Comparison of ENCODE assay signal across 21 cellular contexts in the genomic region with DNA sequence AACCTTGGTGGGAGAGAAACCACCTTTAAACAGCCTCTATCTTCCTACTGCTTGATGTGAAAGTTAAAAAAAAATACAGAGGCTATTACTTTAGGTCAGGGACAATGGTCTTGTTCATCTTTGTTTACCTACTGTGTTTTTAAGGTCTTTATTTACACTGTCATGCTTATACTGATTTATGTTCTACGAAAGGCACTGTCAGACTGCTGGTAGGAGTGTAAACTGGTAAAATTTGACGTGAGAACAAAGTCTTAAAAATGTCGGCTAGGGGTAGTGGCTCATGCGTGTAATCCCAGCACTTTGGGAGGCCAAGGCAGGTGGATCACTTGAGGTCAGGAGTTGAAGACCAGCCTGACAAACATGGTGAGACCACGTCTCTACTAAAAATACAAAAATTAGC. TPM values are rescaled to one million over a fixed set of nuclear protein-coding genes. Genes with fewer than 3 reads are reported as not detected.
A peak's percentile ranks its signal among the peaks of the same experiment; 100 is the strongest.
DNase-seq lines count a peak whose midpoint lies in the region; FAIRE-seq and TF ChIP-seq lines count a peak whose summit lies in the region.
"Had no signal": no experiment of that assay in that cellular context is flagged by ENCODE, and none has a peak within 500 bp of the region (broad histone marks: within the 10 kb centered on the region; RNA-seq: fewer than 3 reads in every experiment).

No MANE protein-coding gene starts in this region.

- H3K4me1 ChIP-seq in HAP-1 (peaks cover 5% of the 10 kb centered on the region; the same call in 1 of the 2 replicates), esophagus squamous epithelium (no peaks in the 10 kb centered on the region)
- H3K4me1 ChIP-seq: BLaER1, Caco-2 had no signal

- no peak for TF ChIP-seq POLR2A in esophagus squamous epithelium (IDR thresholded peaks at IDR 0.05)

- peak; percentile 9 for FAIRE-seq in islet of Langerhans (lab: Jason Lieb, UNC)
- FAIRE-seq: GM12891, H1 had no signal

- no peaks in the 10 kb centered on the region for H3K27me3 ChIP-seq in HAP-1 (ENCODE audit: low read depth)
- no peaks in the 10 kb centered on the region for H3K27me3 ChIP-seq in esophagus squamous epithelium
- H3K27me3 ChIP-seq: BLaER1 had no signal

- TF ChIP-seq CTCF in LNCaP clone FGC (IDR thresholded peaks at IDR 0.05; ENCODE audit: control insufficient read depth, extremely low read depth, insufficient read depth) (no peak), GM13977 (IDR thresholded peaks at IDR 0.05; ENCODE audit: extremely low read depth, insufficient read depth, missing control alignments) (no peak), esophagus squamous epithelium (IDR thresholded peaks at IDR 0.05) (no peak)

- WGBS in esophagus squamous epithelium, 2 donors: 59 to 76% methylated on average over 2 to 5 of the region's 5 CpGs

- intact Hi-C loops in esophagus squamous epithelium (cut with DNase I): no loop called here

- DNase-seq in NCI-H345 (lab: John Stamatoyannopoulos, UW) (peak; percentile 6), NCI-H345 treated with DMSO at 0.1 percent for 48 hours (lab: John Stamatoyannopoulos, UW; ENCODE audit: unreplicated experiment) (no peak), HuH-7 (ENCODE audit: low spot score) (peak; percentile 40), LNCaP clone FGC (ENCODE audit: low read depth) (peak; percentile 50), GM13977 (ENCODE audit: low spot score) (no peak), HAP-1 (ENCODE audit: low spot score in 2 of 2) (no peak), esophagus squamous epithelium (lab: John Stamatoyannopoulos, UW) (no peak)
- DNase-seq: Caco-2; CD4-positive, CD25-positive, alpha-beta regulatory T cell; CD8-positive, alpha-beta T cell; DMS153; DMS79 treated with DMSO at 0.1 percent for 48 hours; GF-D8; GM23248; H7 had no signal

- H3K27ac ChIP-seq in esophagus squamous epithelium: no peak overlapping the region
- H3K27ac ChIP-seq: 22Rv1, BLaER1, C4-2B, GM23248 had no signal

- no peak overlapping the region for H3K4me3 ChIP-seq in LNCaP clone FGC (ENCODE audit: low read depth, low read length)
- no peak overlapping the region for H3K4me3 ChIP-seq in HAP-1
- H3K4me3 ChIP-seq in esophagus squamous epithelium: no peak overlapping the region
- H3K4me3 ChIP-seq: BLaER1, GM23248 had no signal

- H3K36me3 ChIP-seq in HAP-1 (replicated peaks): 0 out of 2 replicates have a peak, but pooled peaks cover 5% of the 10 kb centered on the region
- H3K36me3 ChIP-seq in esophagus squamous epithelium: peaks cover 0 to 6% (median 0%) of the 10 kb centered on the region in 3 donors

- H3K9me3 ChIP-seq in HAP-1 (no peaks in the 10 kb centered on the region; the same call in 1 of the 2 replicates), esophagus squamous epithelium (peaks cover 0 to 8% (median 0%) of the 10 kb centered on the region in 3 donors)
- H3K9me3 ChIP-seq: Caco-2 had no signal

- in situ Hi-C loops in GM13977 (cut with MboI; ENCODE audit: low pct_unique_long_range_greater_than_20kb, low sequenced_read_pairs, unreplicated experiment) (loop anchor here (10.0 kb wide), 1 partner anchor 211 kb away; no protein-coding TSS in a partner anchor), HAP-1 (cut with MboI; ENCODE audit: low sequenced_read_pairs) (no loop called here)

RNA-seq across cellular contexts. Expression of gene ELOVL7, which starts 42.1 kb away (rescaled TPM):
- 1 to 10 TPM; 4.0 to 9.8 (median 8.1) TPM for total RNA-seq in esophagus squamous epithelium
- total RNA-seq: CD8-positive, alpha-beta T cell; GM23248 had no signal

RNA-seq across cellular contexts. Expression of gene ERCC8, which starts 58.7 kb away (rescaled TPM):
- total RNA-seq in esophagus squamous epithelium: 10 to 100 TPM in 3 of 4 donors, 1 to 10 TPM in 1; 4.9 to 17.1 (median 12.0) TPM

RNA-seq across cellular contexts. Expression of gene NDUFAF2, which starts 58.8 kb away (rescaled TPM):
- total RNA-seq in esophagus squamous epithelium: 10 to 100 TPM; 28.0 to 38.2 (median 31.2) TPM

Comparison
In these comparisons a context has a peak if more than half of its experiments do, and no peak if none do; other contexts are left out.
1. DNase-seq: peak in NCI-H345 (single experiment), HuH-7 (single experiment) and LNCaP clone FGC (single experiment); none in NCI-H345 treated with DMSO at 0.1 percent for 48 hours (single experiment), GM13977 (single experiment), HAP-1 (0 of 2) and esophagus squamous epithelium (single experiment).